10 cellular contexts compared by ENCODE assay signal in the genomic region with DNA sequence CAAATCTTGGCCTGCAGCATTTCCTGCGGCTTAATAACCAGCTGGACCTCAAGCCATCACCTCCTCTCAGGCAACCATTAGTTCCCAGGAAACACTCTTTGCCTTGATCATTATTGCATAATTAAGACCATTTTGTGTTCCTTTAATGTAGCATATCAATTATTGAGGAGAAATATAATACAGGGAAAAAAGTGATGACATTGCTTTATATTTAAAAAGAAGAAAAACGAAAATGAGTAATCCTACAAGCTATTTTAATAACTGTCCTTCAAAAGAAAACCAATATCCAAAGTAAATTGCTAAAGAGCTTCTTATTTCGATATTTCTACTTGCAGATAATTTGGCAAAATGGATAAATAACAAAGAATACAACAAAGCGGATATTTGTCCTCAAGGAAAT. TPM values are rescaled to one million over a fixed set of nuclear protein-coding genes. Genes with fewer than 3 reads are reported as not detected.
"Had no signal": no experiment of that assay in that cellular context is flagged by ENCODE, and none has a peak within 500 bp of the region (broad histone marks: within the 10 kb centered on the region; RNA-seq: fewer than 3 reads in every experiment).

No MANE protein-coding gene starts in this region.

- DNase-seq: GM23248, GOT3, H9, HCEC 1CT, Kasumi-1, KG1 had no signal

- H3K9ac ChIP-seq: GM23248 had no signal

- H3K27ac ChIP-seq: GM23248, HL-60 had no signal

- H2AFZ ChIP-seq: GM23248 had no signal

- H3K4me3 ChIP-seq: GM23248 had no signal

RNA-seq across cellular contexts. Expression of gene DAOA, which starts 15.1 kb away (rescaled TPM):
- total RNA-seq: GM23248, H4, H9, HT1080 had no signal
- polyA plus RNA-seq: GM23248, IgD-negative memory B cell had no signal
